ENCODE assay signal across 22 cellular contexts in the genomic region with DNA sequence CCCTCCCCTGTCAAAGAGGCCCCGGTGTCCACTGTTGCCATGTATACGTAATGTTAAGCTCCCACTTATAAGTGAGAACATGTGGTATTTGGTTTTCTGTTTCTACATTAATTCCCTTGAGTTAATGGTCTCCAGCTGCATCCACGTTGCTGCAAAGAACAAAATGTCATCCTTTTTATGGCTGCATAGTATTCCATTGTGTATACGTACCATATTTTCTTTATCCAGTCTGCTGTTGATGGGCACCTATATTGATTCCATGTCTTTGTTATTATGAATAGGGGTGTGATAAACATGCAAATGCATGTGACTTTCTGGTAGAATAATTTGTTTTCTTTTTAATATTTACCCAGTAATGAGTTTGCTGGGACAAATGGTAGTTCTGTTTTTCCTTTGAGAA. TPM values are rescaled to one million over a fixed set of nuclear protein-coding genes. Genes with fewer than 3 reads are reported as not detected.
DNase-seq lines count a peak whose midpoint lies in the region; ATAC-seq, FAIRE-seq and TF ChIP-seq lines count a peak whose summit lies in the region.
"Had no signal": no experiment of that assay in that cellular context is flagged by ENCODE, and none has a peak within 500 bp of the region (broad histone marks: within the 10 kb centered on the region; RNA-seq: fewer than 3 reads in every experiment).

No MANE protein-coding gene starts in this region.

- H4K91ac ChIP-seq in H1 (replicated peaks; ENCODE audit: insufficient read length, low read length), result no peak overlapping the region

- FAIRE-seq in H54 (lab: Jason Lieb, UNC) (peak; percentile 15), HTR-8/SVneo (lab: Jason Lieb, UNC) (peak; percentile 9), H1 (lab: Jason Lieb, UNC) (no peak)
- FAIRE-seq: A204.1, G401.6, GM12891, GM19239 had no signal

- TF ChIP-seq EP300 in H1 (IDR thresholded peaks at IDR 0.05; ENCODE audit: borderline replicate concordance in 1 of 2, low read depth in 2 of 2, low read length in 2 of 2), result no peak

- no peak overlapping the region for H2BK5ac ChIP-seq in H1 (ENCODE audit: low read depth, low read length)

- no peak overlapping the region for H4K5ac ChIP-seq in H1 (ENCODE audit: insufficient read length, low read depth, low read length)

- no peaks in the 10 kb centered on the region for H3K36me3 ChIP-seq in H1 (ENCODE audit: control insufficient read depth in 2 of 4, insufficient read depth in 4 of 4, low read length in 3 of 4)
- H3K36me3 ChIP-seq: BE2C, BLaER1 had no signal

- H3K56ac ChIP-seq in H1 (replicated peaks; ENCODE audit: insufficient read length, low read depth, low read length), result no peak overlapping the region

- H3K14ac ChIP-seq in H1 (ENCODE audit: insufficient read length), result no peak overlapping the region

- no peaks in the 10 kb centered on the region for H3K79me2 ChIP-seq in H1 (ENCODE audit: control insufficient read depth in 1 of 2, insufficient read depth in 2 of 2, low read length in 2 of 2)

- H4K8ac ChIP-seq in H1 (ENCODE audit: extremely low read depth, insufficient read depth, low read length), result no peak overlapping the region

- no peaks in the 10 kb centered on the region for H4K20me1 ChIP-seq in H1 (replicated peaks in 1 of 2; ENCODE audit: control insufficient read depth in 1 of 2, insufficient read depth in 2 of 2, low read length in 2 of 2)
- H4K20me1 ChIP-seq: BLaER1 had no signal

- H2AFZ ChIP-seq in H1 (ENCODE audit: low read length), result no peak overlapping the region

- 93% methylated on average over 4 of the region's 4 CpGs; no CpG with 5 or more reads in 1 of the 2 experiments for WGBS in H1 (ENCODE audit: extremely low coverage in 1 of 2, insufficient coverage in 1 of 2, insufficient read length in 1 of 2, insufficient replicate concordance in 2 of 2, low coverage in 1 of 2, low lambda C conversion rate in 2 of 2, missing lambda C conversion rate in 1 of 2), 2 experiments

- H3K4me2 ChIP-seq in H1 (ENCODE audit: insufficient read depth in 1 of 2, low read depth in 2 of 2, low read length in 2 of 2), result no peak overlapping the region
- H3K4me2 ChIP-seq: BLaER1 had no signal

- no peak overlapping the region for H3K9ac ChIP-seq in H1 (replicated peaks in 1 of 4; ENCODE audit: extremely low read depth in 1 of 4, low read depth in 3 of 4, low read length in 3 of 4)
- H3K9ac ChIP-seq: BLaER1 had no signal

- CTCF ChIA-PET in H1 (lab: Charles Lee; ENCODE audit: partially characterized antibody), result no interaction called here

- no peaks in the 10 kb centered on the region for H3K79me1 ChIP-seq in H1 (ENCODE audit: low read depth, low read length)

- H2BK12ac ChIP-seq in H1 (ENCODE audit: low read depth, low read length), result no peak overlapping the region

- H3K27ac ChIP-seq in H1 (ENCODE audit: low read depth, low read length), result no peak overlapping the region
- H3K27ac ChIP-seq: BLaER1 had no signal

- no peak overlapping the region for H3K4me3 ChIP-seq in H1 (ENCODE audit: extremely low read depth in 1 of 4, insufficient read depth in 2 of 4, low read depth in 3 of 4, low read length in 4 of 4)
- H3K4me3 ChIP-seq: BLaER1 had no signal

- POLR2A ChIA-PET in H1 (lab: Charles Lee; ENCODE audit: partially characterized antibody), result no interaction called here

- ATAC-seq in HG03521 (IDR thresholded peaks at IDR 0.05; ENCODE audit: unreplicated experiment), result no peak

- no peak overlapping the region for H2AK5ac ChIP-seq in H1 (ENCODE audit: low read depth, low read length)

- TF ChIP-seq POLR2A in H54 (IDR thresholded peaks at IDR 0.05; ENCODE audit: low read depth, low read length), result no peak
- no peak for TF ChIP-seq POLR2A in H1 (IDR thresholded peaks at IDR 0.05; ENCODE audit: control extremely low read depth in 1 of 2, low read depth in 2 of 2, low read length in 2 of 2)

- no peak for TF ChIP-seq CTCF in H1 (IDR thresholded peaks at IDR 0.05; ENCODE audit: control extremely low read depth in 1 of 3, insufficient read depth in 1 of 3, low read depth in 1 of 3, low read length in 3 of 3)

- no peaks in the 10 kb centered on the region for H3K4me1 ChIP-seq in H1 (replicated peaks in 1 of 4; ENCODE audit: control insufficient read depth in 3 of 4, insufficient read depth in 4 of 4, low read length in 3 of 4)
- H3K4me1 ChIP-seq: BE2C, BLaER1 had no signal

- peaks cover 0 to 3% of the 10 kb centered on the region in 2 experiments; a peak in 1 of 4 replicates for H3K9me3 ChIP-seq in H1 (ENCODE audit: insufficient read depth in 2 of 2, low read depth in 1 of 2, low read length in 1 of 2)
- H3K9me3 ChIP-seq: BE2C, BLaER1 had no signal

- H3K4ac ChIP-seq in H1 (replicated peaks; ENCODE audit: insufficient read length, low read depth, low read length), result no peak overlapping the region

- no peak for TF ChIP-seq RAD21 in H1 (IDR thresholded peaks at IDR 0.05 in 1 of 2, conservative IDR thresholded peaks at IDR 0.05 in 1 of 2; ENCODE audit: low read depth in 2 of 2, low read length in 2 of 2)

- no peak overlapping the region for H3K18ac ChIP-seq in H1 (ENCODE audit: extremely low read depth, low read length)

- H3K27me3 ChIP-seq in H1 (replicated peaks in 1 of 4; ENCODE audit: control insufficient read depth in 3 of 4, extremely low read depth in 1 of 4, insufficient read depth in 3 of 4, low read length in 3 of 4), result no peaks in the 10 kb centered on the region
- H3K27me3 ChIP-seq: BLaER1 had no signal

- no peak overlapping the region for H2BK120ac ChIP-seq in H1 (replicated peaks; ENCODE audit: low read depth, low read length)

- H2BK20ac ChIP-seq in H1 (ENCODE audit: low read length), result no peak overlapping the region

- H3K23me2 ChIP-seq in H1 (ENCODE audit: low read depth, low read length), result no peaks in the 10 kb centered on the region

- no peak overlapping the region for H3K23ac ChIP-seq in H1 (ENCODE audit: insufficient read length)

- no peak overlapping the region for H2BK15ac ChIP-seq in H1 (ENCODE audit: low read length)

- DNase-seq in H54 (ENCODE audit: insufficient read length, low spot score), result no peak
- DNase-seq in HTR-8/SVneo (ENCODE audit: insufficient read length, low spot score), result no peak
- no peak for DNase-seq in H1 (ENCODE audit: low read depth in 1 of 2, low spot score in 2 of 2)
- DNase-seq in DMS 273 (lab: John Stamatoyannopoulos, UW; ENCODE audit: unreplicated experiment), result no peak
- DNase-seq: 8988T; ACHN; BE2C; C1 segment of cervical spinal cord; CD4-positive, alpha-beta memory T cell; CD4-positive, CD25-positive, alpha-beta regulatory T cell; CD8-positive, alpha-beta memory T cell; COR-L47; DMS79 treated with DMSO at 0.1 percent for 48 hours; GF-D8 had no signal

TF ChIP-seq in H1, 55 proteins besides CTCF, POLR2A, EP300 and RAD21:
- TF ChIP-seq EZH2 (IDR thresholded peaks at IDR 0.05; ENCODE audit: low read depth, low read length, severe bottlenecking) (no peak), KDM1A (IDR thresholded peaks at IDR 0.05; ENCODE audit: borderline replicate concordance, low read length) (peak; percentile 68; the same call in 1 of the 2 replicates)
TF ChIP-seq in H1: peak in this region for 1.

RNA-seq across cellular contexts. Expression of a gene that starts 43.3 kb away (rescaled TPM):
- not detected in 2 replicates for total RNA-seq in H1 (2021; fragmentation: NEBNext Ultra II Directional; extraction: Animal tissue kit (Norgen Biotek cat#: 25700))
- polyA plus RNA-seq in H1 (2011; rRNA removed), result 0.03 and 0.06 TPM in 2 replicates
- 0.08 TPM for polyA plus RNA-seq in H1 (2011; cell fraction: cytosol; rRNA removed)
- polyA plus RNA-seq in H1 (2011; cell fraction: nucleus; rRNA removed), result not detected
- polyA plus RNA-seq in H1 (2012, experiment 1 of 2), result not detected in 4 replicates
- polyA plus RNA-seq in H1 (2012, experiment 2 of 2), result not detected
- polyA plus RNA-seq in H1 (2013, experiment 1 of 2), result 0.18 TPM
- polyA plus RNA-seq in H1 (2013, experiment 2 of 2), result 0.20 TPM
- not detected in 2 replicates for polyA minus RNA-seq in H1 (2011; rRNA and poly(A)+ RNA removed)
- polyA minus RNA-seq in H1 (2011; cell fraction: cytosol; rRNA and poly(A)+ RNA removed), result not detected
- polyA minus RNA-seq in H1 (2011; cell fraction: nucleus; rRNA and poly(A)+ RNA removed), result not detected
- total RNA-seq: A673; CD4-positive, alpha-beta memory T cell; CD4-positive, CD25-positive, alpha-beta regulatory T cell; CD8-positive, alpha-beta memory T cell had no signal
- polyA plus RNA-seq: CD14-positive monocyte; CD4-positive, alpha-beta memory T cell; CD4-positive, CD25-positive, alpha-beta regulatory T cell; CD8-positive, alpha-beta memory T cell had no signal
